Comparison of ENCODE assay signal across 1 cellular context in the genomic region with DNA sequence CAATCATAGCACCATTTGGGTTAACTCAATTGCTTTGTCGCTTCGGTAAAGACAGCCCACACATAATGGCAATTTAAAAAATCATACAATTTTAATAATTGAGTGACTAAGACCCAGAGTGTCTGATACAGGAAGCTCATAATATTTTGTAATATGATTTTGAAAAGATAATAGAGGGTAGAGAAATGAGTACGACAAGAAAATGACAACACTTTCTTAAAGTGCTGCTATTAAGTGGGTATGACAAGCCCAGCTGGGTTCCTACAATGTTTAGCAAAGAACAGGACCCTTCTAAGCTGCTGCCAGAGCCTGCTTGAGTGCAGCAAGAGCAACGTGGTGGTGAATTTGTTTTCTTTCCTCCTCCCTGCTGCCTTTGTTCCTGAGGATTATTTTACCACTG.
TF ChIP-seq lines count a peak whose summit lies in the region.

No MANE protein-coding gene starts in this region.

TF ChIP-seq in SK-N-SH, 30 proteins besides CTCF, POLR2A, EP300 and RAD21 (continued from another document):
- TF ChIP-seq USF2 (IDR thresholded peaks at IDR 0.05; ENCODE audit: borderline replicate concordance, low read depth, low read length) = no peak
- no peak for TF ChIP-seq TCF12 (IDR thresholded peaks at IDR 0.05)
- no peak for TF ChIP-seq POLR2AphosphoS5 (IDR thresholded peaks at IDR 0.05; ENCODE audit: low read depth, low read length)
- no peak for TF ChIP-seq MXI1 (IDR thresholded peaks at IDR 0.05; ENCODE audit: low read depth, low read length)
- TF ChIP-seq FOXM1 (IDR thresholded peaks at IDR 0.05; ENCODE audit: low read depth) = no peak
- TF ChIP-seq, protein P1, sequence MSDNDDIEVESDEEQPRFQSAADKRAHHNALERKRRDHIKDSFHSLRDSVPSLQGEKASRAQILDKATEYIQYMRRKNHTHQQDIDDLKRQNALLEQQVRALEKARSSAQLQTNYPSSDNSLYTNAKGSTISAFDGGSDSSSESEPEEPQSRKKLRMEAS (IDR thresholded peaks at IDR 0.05; ENCODE audit: low read depth) = no peak
- TF ChIP-seq IRF3 (IDR thresholded peaks at IDR 0.05; ENCODE audit: low read depth, low read length) = no peak
- no peak for TF ChIP-seq RCOR1 (IDR thresholded peaks at IDR 0.05; ENCODE audit: low read length)
- no peak for TF ChIP-seq ELF1 (IDR thresholded peaks at IDR 0.05)
- no peak for TF ChIP-seq JUND (IDR thresholded peaks at IDR 0.05)
- TF ChIP-seq GATA2 (CRISPR knock-in tag; IDR thresholded peaks at IDR 0.05) = no peak
